7 cellular contexts compared by ENCODE assay signal in the genomic region with DNA sequence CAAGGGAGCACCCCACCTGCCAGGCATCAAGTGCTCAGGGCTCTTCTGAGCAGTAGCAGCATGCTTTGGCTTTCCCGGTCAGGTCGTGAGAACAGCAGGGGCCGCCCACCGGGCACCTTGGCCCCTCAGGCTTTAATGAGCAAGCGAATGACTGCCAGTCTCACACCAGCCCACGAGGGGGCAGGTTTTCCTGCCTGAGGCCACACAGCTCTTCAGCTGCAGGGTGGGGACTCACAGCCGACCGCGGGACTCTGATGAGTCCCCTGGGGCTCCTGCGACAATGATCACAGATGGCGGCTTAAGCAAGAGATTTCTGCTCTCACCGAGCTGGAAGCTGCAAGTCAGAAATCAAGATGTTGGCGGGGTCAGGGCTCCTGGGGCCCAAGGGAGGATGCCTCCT. TPM values are rescaled to one million over a fixed set of nuclear protein-coding genes. Genes with fewer than 3 reads are reported as not detected.
DNase-seq lines count a peak whose midpoint lies in the region; ATAC-seq and TF ChIP-seq lines count a peak whose summit lies in the region.

No MANE protein-coding gene starts in this region.

- no peak overlapping the region for H3K27ac ChIP-seq in dorsolateral prefrontal cortex

- intact Hi-C loops in left colon (cut with DNase I, micrococcal nuclease) (no loop called here), dorsolateral prefrontal cortex (cut with DNase I) (no loop called here)

- no peak for TF ChIP-seq EP300 in Ishikawa (IDR thresholded peaks at IDR 0.05; ENCODE audit: borderline replicate concordance)

- TF ChIP-seq CTCF in dorsolateral prefrontal cortex (IDR thresholded peaks at IDR 0.05 in 54 of 56, conservative IDR thresholded peaks at IDR 0.05 in 2 of 56; ENCODE audit: low read depth in 1 of 56, partially characterized antibody in 56 of 56), result peak in 26 of 56 donors; percentile 11 to 46 (median 26)

- DNase-seq in ELF-1 (ENCODE audit: low read depth, low spot score), result peak; percentile 91
- peak; percentile 83 for DNase-seq in SW480 (ENCODE audit: low spot score)
- DNase-seq in left colon, result peak in 1 of 2 donors; percentile 32
- no peak for DNase-seq in NCI-H2081 treated with DMSO at 0.1 percent for 48 hours (lab: John Stamatoyannopoulos, UW)
- DNase-seq in dorsolateral prefrontal cortex, result no peak
- no peak for DNase-seq in midbrain (lab: John Stamatoyannopoulos, UW)

- peaks cover 0 to 35% (median 14%) of the 10 kb centered on the region in 45 donors for H3K27me3 ChIP-seq in dorsolateral prefrontal cortex

- peak; percentile 74 for TF ChIP-seq RAD21 in Ishikawa (IDR thresholded peaks at IDR 0.05; ENCODE audit: low read depth)

- peak; percentile 49 for ATAC-seq in left colon

- no peak overlapping the region for H3K4me3 ChIP-seq in dorsolateral prefrontal cortex

TF ChIP-seq in Ishikawa, 13 proteins besides CTCF, POLR2A, EP300 and RAD21:
- TF ChIP-seq TAF1 (IDR thresholded peaks at IDR 0.05; ENCODE audit: low read depth), result no peak
- no peak for TF ChIP-seq FOXM1 (IDR thresholded peaks at IDR 0.05; ENCODE audit: borderline replicate concordance, low read depth)
- TF ChIP-seq ZBTB7A (IDR thresholded peaks at IDR 0.05; ENCODE audit: low read depth), result 0 out of 2 replicates have a peak, but pooled peaks have one; percentile 21
- TF ChIP-seq CEBPB (IDR thresholded peaks at IDR 0.05), result no peak
- TF ChIP-seq, protein P1, sequence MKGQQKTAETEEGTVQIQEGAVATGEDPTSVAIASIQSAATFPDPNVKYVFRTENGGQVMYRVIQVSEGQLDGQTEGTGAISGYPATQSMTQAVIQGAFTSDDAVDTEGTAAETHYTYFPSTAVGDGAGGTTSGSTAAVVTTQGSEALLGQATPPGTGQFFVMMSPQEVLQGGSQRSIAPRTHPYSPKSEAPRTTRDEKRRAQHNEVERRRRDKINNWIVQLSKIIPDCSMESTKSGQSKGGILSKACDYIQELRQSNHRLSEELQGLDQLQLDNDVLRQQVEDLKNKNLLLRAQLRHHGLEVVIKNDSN (IDR thresholded peaks at IDR 0.05), result no peak
- TF ChIP-seq, protein P2, sequence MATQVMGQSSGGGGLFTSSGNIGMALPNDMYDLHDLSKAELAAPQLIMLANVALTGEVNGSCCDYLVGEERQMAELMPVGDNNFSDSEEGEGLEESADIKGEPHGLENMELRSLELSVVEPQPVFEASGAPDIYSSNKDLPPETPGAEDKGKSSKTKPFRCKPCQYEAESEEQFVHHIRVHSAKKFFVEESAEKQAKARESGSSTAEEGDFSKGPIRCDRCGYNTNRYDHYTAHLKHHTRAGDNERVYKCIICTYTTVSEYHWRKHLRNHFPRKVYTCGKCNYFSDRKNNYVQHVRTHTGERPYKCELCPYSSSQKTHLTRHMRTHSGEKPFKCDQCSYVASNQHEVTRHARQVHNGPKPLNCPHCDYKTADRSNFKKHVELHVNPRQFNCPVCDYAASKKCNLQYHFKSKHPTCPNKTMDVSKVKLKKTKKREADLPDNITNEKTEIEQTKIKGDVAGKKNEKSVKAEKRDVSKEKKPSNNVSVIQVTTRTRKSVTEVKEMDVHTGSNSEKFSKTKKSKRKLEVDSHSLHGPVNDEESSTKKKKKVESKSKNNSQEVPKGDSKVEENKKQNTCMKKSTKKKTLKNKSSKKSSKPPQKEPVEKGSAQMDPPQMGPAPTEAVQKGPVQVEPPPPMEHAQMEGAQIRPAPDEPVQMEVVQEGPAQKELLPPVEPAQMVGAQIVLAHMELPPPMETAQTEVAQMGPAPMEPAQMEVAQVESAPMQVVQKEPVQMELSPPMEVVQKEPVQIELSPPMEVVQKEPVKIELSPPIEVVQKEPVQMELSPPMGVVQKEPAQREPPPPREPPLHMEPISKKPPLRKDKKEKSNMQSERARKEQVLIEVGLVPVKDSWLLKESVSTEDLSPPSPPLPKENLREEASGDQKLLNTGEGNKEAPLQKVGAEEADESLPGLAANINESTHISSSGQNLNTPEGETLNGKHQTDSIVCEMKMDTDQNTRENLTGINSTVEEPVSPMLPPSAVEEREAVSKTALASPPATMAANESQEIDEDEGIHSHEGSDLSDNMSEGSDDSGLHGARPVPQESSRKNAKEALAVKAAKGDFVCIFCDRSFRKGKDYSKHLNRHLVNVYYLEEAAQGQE (IDR thresholded peaks at IDR 0.05; ENCODE audit: low read depth), result no peak
- TF ChIP-seq TEAD4 (IDR thresholded peaks at IDR 0.05), result no peak
- no peak for TF ChIP-seq YY1 (IDR thresholded peaks at IDR 0.05; ENCODE audit: low read depth)
- TF ChIP-seq CREB1 (IDR thresholded peaks at IDR 0.05; ENCODE audit: low read depth), result no peak
- TF ChIP-seq, protein P3, sequence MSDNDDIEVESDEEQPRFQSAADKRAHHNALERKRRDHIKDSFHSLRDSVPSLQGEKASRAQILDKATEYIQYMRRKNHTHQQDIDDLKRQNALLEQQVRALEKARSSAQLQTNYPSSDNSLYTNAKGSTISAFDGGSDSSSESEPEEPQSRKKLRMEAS (IDR thresholded peaks at IDR 0.05), result 0 out of 2 replicates have a peak, but pooled peaks have one; percentile 15

RNA-seq across cellular contexts. Expression of gene FGF19, which starts 14.3 kb away (rescaled TPM):
- not detected for total RNA-seq in left colon
- total RNA-seq in dorsolateral prefrontal cortex, result not detected

RNA-seq across cellular contexts. Expression of gene LTO1, which starts 43.0 kb away (rescaled TPM):
- 10 to 100 TPM; 21.2 to 21.7 TPM for total RNA-seq in left colon
- 10 to 100 TPM; 33.4 to 74.6 (median 51.9) TPM for total RNA-seq in dorsolateral prefrontal cortex

RNA-seq across cellular contexts. Expression of gene FGF4, which starts 57.0 kb away (rescaled TPM):
- total RNA-seq in left colon (not detected), dorsolateral prefrontal cortex (not detected)

Comparison
In these comparisons a context has a peak if more than half of its experiments do, and no peak if none do; other contexts are left out.
1. DNase-seq: peak in ELF-1 (single experiment) and SW480 (single experiment); none in NCI-H2081 treated with DMSO at 0.1 percent for 48 hours (single experiment), dorsolateral prefrontal cortex (0 of 10) and midbrain (single experiment).